Comparison of ENCODE assay signal across 12 cellular contexts in genomic region chr5:76874088-76874581, GRCh38. TPM values are rescaled to one million over a fixed set of nuclear protein-coding genes. Genes with fewer than 3 reads are reported as not detected.
DNase-seq lines count a peak whose midpoint lies in the region; ATAC-seq, FAIRE-seq and TF ChIP-seq lines count a peak whose summit lies in the region.
"Had no signal": no experiment of that assay in that cellular context is flagged by ENCODE, and none has a peak within 500 bp of the region (broad histone marks: within the 10 kb centered on the region; RNA-seq: fewer than 3 reads in every experiment).

No MANE protein-coding gene starts in this region.

- CTCF ChIA-PET in GM10248 (lab: Yijun Ruan, JAX): no interaction called here

- POLR2A ChIA-PET in GM10248 (lab: Yijun Ruan, JAX): interaction anchor here (0.7 kb wide), 1 partner anchor 21 kb away, joined by 3 read pairs; no protein-coding TSS in a partner anchor

- ATAC-seq in HG02588 (IDR thresholded peaks at IDR 0.05; ENCODE audit: unreplicated experiment): no peak
- ATAC-seq: effector memory CD8-positive, alpha-beta T cell; upper lobe of right lung had no signal

- peak; percentile 93 for FAIRE-seq in islet of Langerhans (lab: Jason Lieb, UNC)

- DNase-seq in GM10248 (ENCODE audit: extremely low spot score): peak; percentile 42
- peak; percentile 62 for DNase-seq in Jurkat, Clone E6-1 (ENCODE audit: low read depth, low spot score)
- DNase-seq in NCI-H774 (lab: John Stamatoyannopoulos, UW): peak; percentile 78
- no peak for DNase-seq in AG08396 (ENCODE audit: low spot score)
- DNase-seq in NCI-H2227 treated with DMSO at 0.1 percent for 48 hours (lab: John Stamatoyannopoulos, UW): no peak
- no peak for DNase-seq in hypothalamus (lab: John Stamatoyannopoulos, UW)
- DNase-seq: activated effector memory CD4-positive, alpha-beta T cell treated with anti-CD3 and anti-CD28 coated beads, Interleukin-2, amount 50 U/mL, for 16 hours; effector memory CD8-positive, alpha-beta T cell; NCI-H1048; upper lobe of right lung had no signal

- no peak overlapping the region for H3K4me3 ChIP-seq in Jurkat, Clone E6-1 (ENCODE audit: low read length)
- H3K4me3 ChIP-seq: upper lobe of right lung had no signal

- TF ChIP-seq CTCF in GM10248 (IDR thresholded peaks at IDR 0.05; ENCODE audit: control extremely low read depth, extremely low read depth, low read depth, missing control alignments): no peak

RNA-seq across cellular contexts. Expression of gene S100Z, which starts 24.3 kb away (rescaled TPM):
- 4.1 TPM for polyA plus RNA-seq in Jurkat, Clone E6-1 (2012; ENCODE audit: insufficient read depth, insufficient read length)

RNA-seq across cellular contexts. Expression of gene F2RL1, which starts 55.3 kb away (rescaled TPM):
- polyA plus RNA-seq in Jurkat, Clone E6-1 (2012; ENCODE audit: insufficient read depth, insufficient read length): 3.1 TPM

Comparison
In these comparisons a context has a peak if more than half of its experiments do, and no peak if none do; other contexts are left out.
1. DNase-seq: peak in GM10248 (single experiment), Jurkat, Clone E6-1 (single experiment) and NCI-H774 (single experiment); none in AG08396 (single experiment), NCI-H2227 treated with DMSO at 0.1 percent for 48 hours (single experiment) and hypothalamus (0 of 51).